ENCODE assay signal across 19 cellular contexts in the genomic region with DNA sequence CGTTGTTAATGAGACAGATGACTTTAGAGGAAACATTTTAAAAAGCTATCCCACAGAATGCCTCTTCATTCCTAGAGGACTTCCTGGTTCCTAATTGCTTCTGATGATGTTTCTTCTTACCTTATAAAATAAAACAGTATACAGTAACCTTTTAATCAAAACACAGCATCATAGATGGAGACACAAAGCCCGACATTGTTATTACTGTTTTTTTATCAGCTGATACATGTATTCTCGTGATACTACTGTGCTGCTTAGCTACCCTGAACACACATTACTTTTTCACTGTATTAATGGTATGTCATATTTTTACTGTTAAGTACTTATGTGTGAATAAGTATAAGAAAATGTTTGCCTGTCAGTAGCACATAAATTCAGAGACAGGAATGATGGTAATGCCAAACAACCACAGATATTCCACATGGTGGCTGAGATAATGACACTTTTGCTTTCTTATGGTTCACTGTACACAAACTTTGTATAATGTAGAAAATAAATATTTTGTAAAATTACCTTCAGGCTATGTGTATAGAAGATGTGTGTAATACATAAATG.
"Had no signal": no experiment of that assay in that cellular context is flagged by ENCODE, and none has a peak within 500 bp of the region (broad histone marks: within the 10 kb centered on the region; RNA-seq: fewer than 3 reads in every experiment).

No MANE protein-coding gene starts in this region.

- H3K9me3 Mint-ChIP-seq: activated naive CD4-positive, alpha-beta T cell treated with anti-CD3 and anti-CD28 coated beads, Interleukin-2, amount 50 U/mL, for 72 hours; activated T-cell treated with anti-CD3 and anti-CD28 coated beads, Interleukin-2, amount 50 U/mL, for 72 hours; naive B cell; stimulated activated memory B cell treated with anti-CD40 and anti-IgM and Interleukin-4, amounts not matched to agents 10 μg/mL and 1 μg/mL and 100 μg/mL, for 72 hours had no signal

- H3K27ac ChIP-seq: body of pancreas, gastrocnemius medialis, heart right ventricle, left lung, parathyroid adenoma, right lobe of liver, testis, upper lobe of left lung, VCaP had no signal

- H3K27me3 ChIP-seq: body of pancreas, gastrocnemius medialis, heart right ventricle, left lung, right lobe of liver, testis, upper lobe of left lung had no signal

- H3K4me3 Mint-ChIP-seq: activated T-cell treated with anti-CD3 and anti-CD28 coated beads, Interleukin-2, amount 50 U/mL, for 72 hours; naive B cell; stimulated activated memory B cell treated with anti-CD40 and anti-IgM and Interleukin-4, amounts not matched to agents 10 μg/mL and 1 μg/mL and 100 μg/mL, for 72 hours had no signal

- DNase-seq: activated CD4-positive, CD25-positive, alpha-beta regulatory T cell treated with anti-CD3 and anti-CD28 coated beads, Interleukin-2, amount 50 U/mL, for 72 hours; activated gamma-delta T cell treated with Interleukin-2 at 50 U/mL for 16 hours; activated T-cell treated with anti-CD3 and anti-CD28 coated beads, Interleukin-2, amount 50 U/mL, for 72 hours; amygdala; body of pancreas; central memory CD4-positive, alpha-beta T cell; gastrocnemius medialis; heart right ventricle; left lung; mammary epithelial cell; naive B cell; right lobe of liver; stimulated activated CD4-positive, alpha-beta T cell treated with anti-CD3 and anti-CD28 coated beads, Interleukin-4, amount 100 ng/mL, for 24 hours; testis; upper lobe of left lung had no signal

- H3K9me3 ChIP-seq: body of pancreas, gastrocnemius medialis, heart right ventricle, left lung, right lobe of liver, testis, upper lobe of left lung had no signal

- H3K4me3 ChIP-seq: body of pancreas, gastrocnemius medialis, heart right ventricle, left lung, right lobe of liver, testis, upper lobe of left lung had no signal

- ATAC-seq: activated naive CD4-positive, alpha-beta T cell treated with anti-CD3 and anti-CD28 coated beads, Interleukin-2, amount 50 U/mL, for 72 hours; activated T-cell treated with anti-CD3 and anti-CD28 coated beads, Interleukin-2, amount 50 U/mL, for 72 hours; body of pancreas; gastrocnemius medialis; heart right ventricle; left lung; right lobe of liver; stimulated activated memory B cell treated with anti-CD40 and anti-IgM and Interleukin-4, amounts not matched to agents 10 μg/mL and 1 μg/mL and 100 μg/mL, for 72 hours had no signal

- H3K4me1 ChIP-seq: left lung, right lobe of liver had no signal

- H3K27me3 Mint-ChIP-seq: naive B cell; stimulated activated memory B cell treated with anti-CD40 and anti-IgM and Interleukin-4, amounts not matched to agents 10 μg/mL and 1 μg/mL and 100 μg/mL, for 72 hours had no signal
